ENCODE assay signal across 11 cellular contexts in the genomic region with DNA sequence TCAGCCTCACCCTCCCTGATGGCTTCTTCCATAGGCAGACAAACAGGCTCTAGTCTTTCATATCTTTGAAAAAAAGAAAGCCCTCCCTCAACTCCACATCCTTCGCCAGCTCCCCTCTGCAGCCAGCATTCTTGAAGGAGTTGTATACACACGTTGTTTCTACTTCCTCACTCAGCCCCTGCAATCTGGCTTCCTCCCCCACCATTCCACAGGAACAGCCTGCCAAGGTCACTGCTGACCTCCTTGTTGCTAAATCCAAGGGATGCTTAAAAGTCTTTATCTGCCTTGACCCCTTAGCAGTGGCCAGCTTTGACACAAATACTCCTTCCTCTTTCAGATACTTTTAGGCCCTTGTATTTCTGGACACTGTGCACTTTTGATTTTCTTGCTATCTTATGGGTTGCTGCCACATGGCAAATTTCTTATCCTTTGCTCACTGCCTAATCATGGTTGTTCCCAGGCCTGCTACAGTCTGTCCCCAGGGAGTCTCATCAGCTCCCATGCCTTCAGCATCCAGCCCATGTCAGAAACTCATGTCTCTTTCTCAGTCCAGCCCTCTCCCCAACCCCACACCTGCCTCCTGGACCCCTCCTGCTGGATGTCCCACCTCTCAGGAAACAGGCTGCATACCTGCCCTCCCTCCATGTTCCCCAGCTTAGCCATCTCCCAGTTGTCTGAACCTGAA. TPM values are rescaled to one million over a fixed set of nuclear protein-coding genes. Genes with fewer than 3 reads are reported as not detected.
A peak's percentile ranks its signal among the peaks of the same experiment; 100 is the strongest.
DNase-seq lines count a peak whose midpoint lies in the region; ATAC-seq, FAIRE-seq and TF ChIP-seq lines count a peak whose summit lies in the region.
"Had no signal": no experiment of that assay in that cellular context is flagged by ENCODE, and none has a peak within 500 bp of the region (broad histone marks: within the 10 kb centered on the region; RNA-seq: fewer than 3 reads in every experiment).

No MANE protein-coding gene starts in this region.

- no peak overlapping the region for H2AFZ ChIP-seq in mesenchymal stem cell (ENCODE audit: low read depth, low read length)

- H3K27ac Mint-ChIP-seq in activated naive CD4-positive, alpha-beta T cell treated with anti-CD3 and anti-CD28 coated beads, Interleukin-2, amount 50 U/mL, for 24 hours, result no peak overlapping the region

- peaks cover 35% of the 10 kb centered on the region for H3K4me1 Mint-ChIP-seq in activated naive CD4-positive, alpha-beta T cell treated with anti-CD3 and anti-CD28 coated beads, Interleukin-2, amount 50 U/mL, for 24 hours

- DNase-seq in activated naive CD4-positive, alpha-beta T cell (lab: John Stamatoyannopoulos, UW), result no peak
- peak; percentile 77 for DNase-seq in choroid plexus epithelial cell (ENCODE audit: low read depth)
- DNase-seq in mesenchymal stem cell, result peak; percentile 79
- DNase-seq in vagina (ENCODE audit: extremely low spot score in 2 of 2), result no peak
- DNase-seq in HTR-8/SVneo (ENCODE audit: insufficient read length, low spot score), result no peak
- DNase-seq: NCI-H748 treated with DMSO at 0.1 percent for 48 hours; stimulated activated naive CD4-positive, alpha-beta T cell treated with Interleukin-2 at 50 U/mL for 16 hours had no signal

- no peak overlapping the region for H2BK120ac ChIP-seq in mesenchymal stem cell (ENCODE audit: low read depth, low read length)

- ATAC-seq in GM18861 (IDR thresholded peaks at IDR 0.05; ENCODE audit: unreplicated experiment) (no peak), HG02588 (IDR thresholded peaks at IDR 0.05; ENCODE audit: unreplicated experiment) (no peak)

- H2BK15ac ChIP-seq in mesenchymal stem cell (ENCODE audit: low read depth, poor library complexity, severe bottlenecking), result no peak overlapping the region

- H3K36me3 ChIP-seq in mesenchymal stem cell (ENCODE audit: control insufficient read depth in 1 of 2, insufficient read depth in 2 of 2, low read depth in 1 of 2, low read length in 2 of 2) (peaks cover 7 to 31% of the 10 kb centered on the region in 2 experiments), vagina (no peaks in the 10 kb centered on the region)

- H2AK5ac ChIP-seq in mesenchymal stem cell (ENCODE audit: low read length, severe bottlenecking), result no peak overlapping the region

- peak overlapping the region; percentile 46 to 97 for H3K18ac ChIP-seq in mesenchymal stem cell (ENCODE audit: low read depth in 1 of 2, low read length in 2 of 2)

- no peak overlapping the region for H2BK5ac ChIP-seq in mesenchymal stem cell (ENCODE audit: low read depth, low read length, poor library complexity, severe bottlenecking)

- peak overlapping the region; percentile 74 for H4K91ac ChIP-seq in mesenchymal stem cell (ENCODE audit: low read length)

- H3K4me3 ChIP-seq in choroid plexus epithelial cell (ENCODE audit: low read depth, low read length) (no peak overlapping the region), mesenchymal stem cell (ENCODE audit: insufficient read depth in 1 of 2, low read depth in 1 of 2, low read length in 2 of 2) (peak overlapping the region in 1 of 2 experiments; percentile 89), vagina (no peak overlapping the region)

- H3K79me1 ChIP-seq in mesenchymal stem cell (replicated peaks; ENCODE audit: low read length, poor library complexity, severe bottlenecking), result peaks cover 11% of the 10 kb centered on the region

- H3K27me3 ChIP-seq in mesenchymal stem cell (ENCODE audit: control insufficient read depth in 1 of 2, insufficient read depth in 1 of 2, low read length in 2 of 2) (no peaks in the 10 kb centered on the region), vagina (no peaks in the 10 kb centered on the region)

- no peak for TF ChIP-seq CTCF in choroid plexus epithelial cell (conservative IDR thresholded peaks at IDR 0.05; ENCODE audit: low read depth, low read length)
- TF ChIP-seq CTCF in vagina (IDR thresholded peaks at IDR 0.05), result no peak

- peak overlapping the region; percentile 29 to 92 for H2BK12ac ChIP-seq in mesenchymal stem cell (ENCODE audit: low read length in 2 of 2)

- H3K4me1 ChIP-seq in mesenchymal stem cell (ENCODE audit: control insufficient read depth, insufficient read depth, low read depth, low read length) (peaks cover 23% of the 10 kb centered on the region), vagina (peaks cover 29% of the 10 kb centered on the region)

- no peak for FAIRE-seq in HTR-8/SVneo (lab: Jason Lieb, UNC)

- H3K9me3 ChIP-seq in mesenchymal stem cell (ENCODE audit: control insufficient read depth, low read length), result no peaks in the 10 kb centered on the region
- no peaks in the 10 kb centered on the region for H3K9me3 ChIP-seq in vagina

- H3K36me3 Mint-ChIP-seq in activated naive CD4-positive, alpha-beta T cell treated with anti-CD3 and anti-CD28 coated beads, Interleukin-2, amount 50 U/mL, for 24 hours, result no peaks in the 10 kb centered on the region

- WGBS in mesenchymal stem cell, result 17% methylated on average over 2 of the region's 2 CpGs

- peak overlapping the region; percentile 70 for H4K8ac ChIP-seq in mesenchymal stem cell (ENCODE audit: low read length)

- H3K14ac ChIP-seq in mesenchymal stem cell (ENCODE audit: low read length in 2 of 2), result peak overlapping the region in 1 of 2 experiments; percentile 19

- peak overlapping the region; percentile 24 for H3K4me3 Mint-ChIP-seq in activated naive CD4-positive, alpha-beta T cell treated with anti-CD3 and anti-CD28 coated beads, Interleukin-2, amount 50 U/mL, for 24 hours

- H3K27ac ChIP-seq in mesenchymal stem cell (ENCODE audit: low read length, poor library complexity, severe bottlenecking), result no peak overlapping the region
- peak overlapping the region; percentile 98 for H3K27ac ChIP-seq in vagina

- H3K9me3 Mint-ChIP-seq in activated naive CD4-positive, alpha-beta T cell treated with anti-CD3 and anti-CD28 coated beads, Interleukin-2, amount 50 U/mL, for 24 hours, result no peaks in the 10 kb centered on the region

- H3K9ac ChIP-seq in mesenchymal stem cell (ENCODE audit: low read length), result peak overlapping the region; percentile 95

- intact Hi-C loops in vagina (cut with DNase I), result no loop called here

- no peaks in the 10 kb centered on the region for H3K27me3 Mint-ChIP-seq in activated naive CD4-positive, alpha-beta T cell treated with anti-CD3 and anti-CD28 coated beads, Interleukin-2, amount 50 U/mL, for 24 hours

- H3K23ac ChIP-seq in mesenchymal stem cell (ENCODE audit: low read length in 2 of 2), result no peak overlapping the region

- no peak overlapping the region for H3K4me2 ChIP-seq in mesenchymal stem cell (ENCODE audit: low read length, poor library complexity, severe bottlenecking)

- TF ChIP-seq POLR2A in vagina (IDR thresholded peaks at IDR 0.05), result no peak

- H3K4ac ChIP-seq in mesenchymal stem cell (ENCODE audit: low read depth in 1 of 2, low read length in 2 of 2), result peak overlapping the region; percentile 85 to 89

RNA-seq across cellular contexts. Expression of gene FAM229A, which starts 8.3 kb away (rescaled TPM):
- polyA plus RNA-seq in mesenchymal stem cell (2013, experiment 1 of 2), result 3.5 TPM
- 2.7 TPM for polyA plus RNA-seq in mesenchymal stem cell (2013, experiment 2 of 2)
- 10.1 TPM for total RNA-seq in vagina

RNA-seq across cellular contexts. Expression of gene TSSK3, which starts 8.3 kb away (rescaled TPM):
- 0.86 TPM for polyA plus RNA-seq in mesenchymal stem cell (2013, experiment 1 of 2)
- 0.52 TPM for polyA plus RNA-seq in mesenchymal stem cell (2013, experiment 2 of 2)
- not detected for total RNA-seq in vagina
- total RNA-seq: epithelial cell of proximal tubule had no signal

RNA-seq across cellular contexts. Expression of gene MARCKSL1, which starts 18.0 kb away (rescaled TPM):
- 391 TPM for polyA plus RNA-seq in mesenchymal stem cell (2013, experiment 1 of 2)
- polyA plus RNA-seq in mesenchymal stem cell (2013, experiment 2 of 2), result 395 TPM
- 36.8 TPM for total RNA-seq in vagina

RNA-seq across cellular contexts. Expression of gene BSDC1, which starts 40.2 kb away (rescaled TPM):
- polyA plus RNA-seq in mesenchymal stem cell (2013, experiment 1 of 2), result 35.1 TPM
- 33.7 TPM for polyA plus RNA-seq in mesenchymal stem cell (2013, experiment 2 of 2)
- total RNA-seq in vagina, result 54.3 TPM

Comparison
In these comparisons a context has a peak if more than half of its experiments do, and no peak if none do; other contexts are left out.
1. DNase-seq: peak in choroid plexus epithelial cell (single experiment) and mesenchymal stem cell (single experiment); none in activated naive CD4-positive, alpha-beta T cell (0 of 4), vagina (0 of 2) and HTR-8/SVneo (single experiment).